22 cellular contexts compared by ENCODE assay signal in genomic region chr1:215458084-215458483, GRCh38.
DNase-seq lines count a peak whose midpoint lies in the region; ATAC-seq and TF ChIP-seq lines count a peak whose summit lies in the region.
"Had no signal": no experiment of that assay in that cellular context is flagged by ENCODE, and none has a peak within 500 bp of the region (broad histone marks: within the 10 kb centered on the region; RNA-seq: fewer than 3 reads in every experiment).

No MANE protein-coding gene starts in this region.

- intact Hi-C loops in esophagus muscularis mucosa (cut with DNase I) = no loop called here

- H3K36me3 ChIP-seq in esophagus muscularis mucosa = no peaks in the 10 kb centered on the region
- H3K36me3 ChIP-seq: HAP-1 had no signal

- H3K27me3 ChIP-seq in foreskin keratinocyte (no peaks in the 10 kb centered on the region), esophagus muscularis mucosa (no peaks in the 10 kb centered on the region)

- WGBS in esophagus muscularis mucosa = 84% methylated on average over 6 of the region's 6 CpGs

- no peak for TF ChIP-seq EP300 in esophagus muscularis mucosa (IDR thresholded peaks at IDR 0.05)

- in situ Hi-C loops in SK-MEL-5 (cut with HindIII; ENCODE audit: low pct_unique_long_range_greater_than_20kb, low sequenced_read_pairs) = no loop called here

- no peak for TF ChIP-seq POLR2A in esophagus muscularis mucosa (IDR thresholded peaks at IDR 0.05; ENCODE audit: low read depth)

- H3K4me3 ChIP-seq in esophagus muscularis mucosa = no peak overlapping the region
- H3K4me3 ChIP-seq: HAP-1 had no signal

- H3K27ac ChIP-seq in foreskin keratinocyte (no peak overlapping the region), esophagus muscularis mucosa (replicated peaks in 1 of 4) (no peak overlapping the region)
- H3K27ac ChIP-seq: C4-2B, KMS-11 had no signal

- H3K9me3 ChIP-seq in esophagus muscularis mucosa = no peaks in the 10 kb centered on the region
- H3K9me3 ChIP-seq: HAP-1 had no signal

- H3K4me1 ChIP-seq in foreskin keratinocyte (peaks cover 21% of the 10 kb centered on the region), esophagus muscularis mucosa (no peaks in the 10 kb centered on the region)
- H3K4me1 ChIP-seq: HAP-1 had no signal

- DNase-seq in Daoy (ENCODE audit: low read depth) (peak; percentile 8), M059J (ENCODE audit: low read depth) (peak; percentile 42), SK-MEL-5 (ENCODE audit: low read depth, low spot score) (peak; percentile 35), foreskin keratinocyte (peak in 1 of 2 donors; percentile 16), esophagus muscularis mucosa (ENCODE audit: extremely low spot score) (no peak)
- DNase-seq in activated CD4-positive, alpha-beta T cell treated with anti-CD3 and anti-CD28 coated beads for 48 hours = no peak
- DNase-seq: CD8-positive, alpha-beta memory T cell; DMS153; GOT3; HFFc6; NCI-H1105; NCI-H1436 treated with DMSO at 0.1 percent for 48 hours; NCI-H187 treated with DMSO at 0.1 percent for 48 hours; NCI-H2107; NCI-H2227 treated with DMSO at 0.1 percent for 48 hours; NCI-H510A; NCI-H69; T-helper 2 cell had no signal

- TF ChIP-seq CTCF in foreskin keratinocyte (conservative IDR thresholded peaks at IDR 0.05) (no peak), esophagus muscularis mucosa (IDR thresholded peaks at IDR 0.05) (no peak)

- ATAC-seq in foreskin keratinocyte = peak; percentile 63
- no peak for ATAC-seq in SK-N-SH treated with all-trans-retinoic acid at 6 μM for 48 hours

TF ChIP-seq in SK-N-SH treated with all-trans-retinoic acid at 6 μM for 48 hours, 23 proteins besides CTCF, POLR2A, EP300 and RAD21:
- TF ChIP-seq ZNF70 (CRISPR knock-in tag; IDR thresholded peaks at IDR 0.05) (no peak), CSRNP3 (CRISPR knock-in tag; IDR thresholded peaks at IDR 0.05) (no peak), RARB (CRISPR knock-in tag; IDR thresholded peaks at IDR 0.05) (no peak), GLIS3 (CRISPR knock-in tag; IDR thresholded peaks at IDR 0.05) (no peak), CREB5 (CRISPR knock-in tag; IDR thresholded peaks at IDR 0.05; ENCODE audit: low read depth) (no peak), CSDC2 (CRISPR knock-in tag; IDR thresholded peaks at IDR 0.05) (no peak), OSR1 (CRISPR knock-in tag; IDR thresholded peaks at IDR 0.05) (no peak), ZNF8 (CRISPR knock-in tag; IDR thresholded peaks at IDR 0.05) (no peak), ZC3H10 (CRISPR knock-in tag; IDR thresholded peaks at IDR 0.05) (no peak), TSHZ2 (CRISPR knock-in tag; IDR thresholded peaks at IDR 0.05) (no peak), ESRRG (CRISPR knock-in tag; IDR thresholded peaks at IDR 0.05) (no peak), ZNF565 (CRISPR knock-in tag; conservative IDR thresholded peaks at IDR 0.05; ENCODE audit: low read depth) (no peak), SNAI2 (CRISPR knock-in tag; IDR thresholded peaks at IDR 0.05) (no peak)

Comparison
In these comparisons a context has a peak if more than half of its experiments do, and no peak if none do; other contexts are left out.
1. DNase-seq: peak in Daoy (single experiment), M059J (single experiment) and SK-MEL-5 (single experiment); none in esophagus muscularis mucosa (single experiment) and activated CD4-positive, alpha-beta T cell treated with anti-CD3 and anti-CD28 coated beads for 48 hours (single experiment).